Comparison of ENCODE assay signal across 16 cellular contexts in the genomic region with DNA sequence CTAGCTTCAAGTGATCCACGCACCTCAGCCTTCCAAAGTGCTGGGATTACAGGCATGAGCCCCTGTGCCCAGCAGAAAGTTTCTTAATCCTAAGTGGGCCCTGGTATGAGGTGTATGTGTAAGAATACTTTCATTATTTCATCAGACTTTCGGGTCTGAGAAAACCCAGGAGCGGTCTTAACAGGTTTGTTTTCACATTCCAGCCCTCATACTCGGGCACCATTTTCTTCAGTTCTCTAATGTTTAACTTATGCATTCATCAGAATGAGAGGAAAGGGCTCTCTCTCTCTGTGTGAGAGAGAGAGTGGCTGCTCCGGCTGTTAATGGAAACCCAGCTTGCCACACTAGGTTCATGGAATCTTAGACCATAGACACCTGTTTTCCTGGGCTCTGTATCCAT. TPM values are rescaled to one million over a fixed set of nuclear protein-coding genes. Genes with fewer than 3 reads are reported as not detected.
DNase-seq lines count a peak whose midpoint lies in the region; ATAC-seq and TF ChIP-seq lines count a peak whose summit lies in the region.
"Had no signal": no experiment of that assay in that cellular context is flagged by ENCODE, and none has a peak within 500 bp of the region (broad histone marks: within the 10 kb centered on the region; RNA-seq: fewer than 3 reads in every experiment).

No MANE protein-coding gene starts in this region.

- no peak overlapping the region for H2AFZ ChIP-seq in MM.1S (ENCODE audit: low read length)

- H3K4me1 ChIP-seq in cardiac muscle cell (ENCODE audit: low read depth) (peaks cover 3% of the 10 kb centered on the region), heart right ventricle (no peaks in the 10 kb centered on the region), upper lobe of right lung (no peaks in the 10 kb centered on the region), MM.1S (ENCODE audit: low read length) (no peaks in the 10 kb centered on the region)
- H3K4me1 ChIP-seq: left ventricle myocardium inferior, suprapubic skin had no signal

- H3K9ac ChIP-seq in MM.1S (ENCODE audit: low read length) = no peak overlapping the region

- H3K9me2 ChIP-seq in MM.1S (replicated peaks; ENCODE audit: insufficient read depth, low read length) = no peaks in the 10 kb centered on the region

- 80% methylated on average over 5 of the region's 5 CpGs for WGBS in heart right ventricle, 2 donors

- no peaks in the 10 kb centered on the region for H3F3A ChIP-seq in MM.1S (ENCODE audit: insufficient read depth, low read length)

- H3K79me2 ChIP-seq in MM.1S (ENCODE audit: low read length) = no peaks in the 10 kb centered on the region

- intact Hi-C loops in heart right ventricle (cut with DNase I) = no loop called here
- intact Hi-C loops in upper lobe of right lung (cut with DNase I) = no loop called here

- ATAC-seq in heart right ventricle = no peak
- peak; percentile 50 for ATAC-seq in upper lobe of right lung
- ATAC-seq in GM21360 (IDR thresholded peaks at IDR 0.05; ENCODE audit: unreplicated experiment) = no peak

- H3K9me3 ChIP-seq in cardiac muscle cell (ENCODE audit: low read depth) = no peaks in the 10 kb centered on the region
- H3K9me3 ChIP-seq in heart right ventricle = no peaks in the 10 kb centered on the region
- H3K9me3 ChIP-seq in upper lobe of right lung = no peaks in the 10 kb centered on the region
- no peaks in the 10 kb centered on the region for H3K9me3 ChIP-seq in MM.1S (replicated peaks; ENCODE audit: insufficient read depth, low read length)
- H3K9me3 ChIP-seq: left ventricle myocardium inferior, SJCRH30, suprapubic skin had no signal

- H3K27ac ChIP-seq in cardiac muscle cell (peak overlapping the region; percentile 19), heart right ventricle (no peak overlapping the region), upper lobe of right lung (no peak overlapping the region), MM.1S (ENCODE audit: low read length) (no peak overlapping the region)
- H3K27ac ChIP-seq: left ventricle myocardium inferior, SJCRH30, suprapubic skin had no signal

- H3K36me3 ChIP-seq in cardiac muscle cell (no peaks in the 10 kb centered on the region), heart right ventricle (no peaks in the 10 kb centered on the region), upper lobe of right lung (no peaks in the 10 kb centered on the region), MM.1S (replicated peaks; ENCODE audit: insufficient read depth, low read length) (no peaks in the 10 kb centered on the region)
- H3K36me3 ChIP-seq: left ventricle myocardium inferior, SJCRH30, suprapubic skin had no signal

- no peak overlapping the region for H3K4me2 ChIP-seq in MM.1S (ENCODE audit: low read depth, low read length)

- H3K27me3 ChIP-seq in cardiac muscle cell = no peaks in the 10 kb centered on the region
- peaks cover 0 to 71% (median 45%) of the 10 kb centered on the region in 7 donors for H3K27me3 ChIP-seq in heart right ventricle
- no peaks in the 10 kb centered on the region for H3K27me3 ChIP-seq in upper lobe of right lung
- peaks cover 99% of the 10 kb centered on the region for H3K27me3 ChIP-seq in MM.1S (replicated peaks; ENCODE audit: insufficient read depth, low read length)

- no peak for DNase-seq in cardiac muscle cell (ENCODE audit: low read depth in 1 of 2, low spot score in 1 of 2)
- DNase-seq in heart right ventricle = no peak
- DNase-seq in amniotic epithelial cell (ENCODE audit: low read depth) = peak; percentile 70
- peak; percentile 94 for DNase-seq in kidney tubule cell (ENCODE audit: low spot score)
- DNase-seq in upper lobe of right lung = no peak
- no peak for DNase-seq in SIG-M5 treated with dmso at 0.1 percent for 504 hours (lab: John Stamatoyannopoulos, UW; ENCODE audit: unreplicated experiment)
- DNase-seq in MM.1S = no peak
- DNase-seq: COR-L47, left ventricle myocardium inferior, MV-4-11, NCI-H2029 treated with DMSO at 0.1 percent for 48 hours, SJCRH30 had no signal

- H3K4me3 ChIP-seq in cardiac muscle cell = no peak overlapping the region
- no peak overlapping the region for H3K4me3 ChIP-seq in heart right ventricle
- no peak overlapping the region for H3K4me3 ChIP-seq in upper lobe of right lung
- H3K4me3 ChIP-seq in MM.1S (ENCODE audit: low read length) = no peak overlapping the region
- H3K4me3 ChIP-seq: left ventricle myocardium inferior, SJCRH30, suprapubic skin had no signal

- TF ChIP-seq CTCF in cardiac muscle cell (IDR thresholded peaks at IDR 0.05; ENCODE audit: low read depth, low read length) (no peak), heart right ventricle (IDR thresholded peaks at IDR 0.05) (no peak), upper lobe of right lung (IDR thresholded peaks at IDR 0.05) (no peak), MM.1S (IDR thresholded peaks at IDR 0.05; ENCODE audit: low read length) (no peak)

- H4K20me1 ChIP-seq in MM.1S (ENCODE audit: insufficient read depth, low read length) = no peaks in the 10 kb centered on the region

RNA-seq across cellular contexts. Expression of a gene that starts 4.2 kb away (rescaled TPM):
- total RNA-seq in cardiac muscle cell = 1.3 and 1.7 TPM in 2 replicates
- polyA plus RNA-seq in cardiac muscle cell = 4.9 and 6.7 TPM in 2 replicates
- not detected for total RNA-seq in heart right ventricle
- polyA plus RNA-seq in heart right ventricle = under 1 TPM in 1 of 2 donors, not detected in 1; 0.01 TPM
- total RNA-seq in upper lobe of right lung = not detected
- total RNA-seq: left ventricle myocardium inferior, NCI-H460 had no signal
- polyA plus RNA-seq: IgD-negative memory B cell had no signal

RNA-seq across cellular contexts. Expression of a gene that starts 48.1 kb away (rescaled TPM):
- total RNA-seq in cardiac muscle cell = 0.04 and 0.24 TPM in 2 replicates
- 1.3 TPM in 1 of 2 replicates, not detected in the other for polyA plus RNA-seq in cardiac muscle cell
- not detected for total RNA-seq in heart right ventricle
- polyA plus RNA-seq in heart right ventricle = not detected
- total RNA-seq in upper lobe of right lung = not detected
- total RNA-seq: left ventricle myocardium inferior, NCI-H460 had no signal
- polyA plus RNA-seq: IgD-negative memory B cell had no signal

Comparison
In these comparisons a context has a peak if more than half of its experiments do, and no peak if none do; other contexts are left out.
1. DNase-seq: peak in amniotic epithelial cell (single experiment) and kidney tubule cell (single experiment); none in cardiac muscle cell (0 of 2), heart right ventricle (0 of 2), upper lobe of right lung (single experiment), SIG-M5 treated with dmso at 0.1 percent for 504 hours (single experiment) and MM.1S (single experiment).